In the genomic region with DNA sequence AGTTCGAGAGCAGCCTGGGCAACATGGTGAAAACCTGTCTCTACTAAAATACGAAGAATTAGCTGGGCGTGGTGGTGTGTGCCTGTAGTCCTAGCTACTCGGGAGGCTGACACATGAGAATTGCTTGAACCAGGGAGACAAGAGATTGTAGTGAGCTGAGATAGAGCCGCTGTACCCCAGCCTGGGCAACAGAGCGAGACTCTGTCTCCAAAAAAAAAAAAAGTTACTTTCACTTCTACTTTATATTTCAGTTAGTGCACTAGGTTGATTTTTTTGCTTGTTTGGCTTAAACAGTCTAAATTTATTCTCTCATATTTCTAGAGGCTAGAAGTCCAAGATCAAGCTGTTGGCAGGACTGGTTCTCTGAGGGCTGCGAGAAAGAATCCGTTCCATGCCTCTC, we compare ENCODE assay signal across 18 cellular contexts. TPM values are rescaled to one million over a fixed set of nuclear protein-coding genes. Genes with fewer than 3 reads are reported as not detected.
DNase-seq lines count a peak whose midpoint lies in the region; ATAC-seq and TF ChIP-seq lines count a peak whose summit lies in the region.
"Had no signal": no experiment of that assay in that cellular context is flagged by ENCODE, and none has a peak within 500 bp of the region (broad histone marks: within the 10 kb centered on the region; RNA-seq: fewer than 3 reads in every experiment).

No MANE protein-coding gene starts in this region.

- no peaks in the 10 kb centered on the region for H3K4me1 ChIP-seq in CD4-positive, CD25-positive, alpha-beta regulatory T cell (ENCODE audit: control insufficient read depth, insufficient read depth, low read length, poor library complexity, severe bottlenecking)
- H3K4me1 ChIP-seq in ascending aorta (no peaks in the 10 kb centered on the region), heart left ventricle (peaks cover 0 to 12% (median 0%) of the 10 kb centered on the region in 12 donors)

- no peaks in the 10 kb centered on the region for H3K9me3 ChIP-seq in CD4-positive, CD25-positive, alpha-beta regulatory T cell (ENCODE audit: control insufficient read depth in 2 of 2, low read length in 2 of 2)
- no peaks in the 10 kb centered on the region for H3K9me3 ChIP-seq in ascending aorta
- no peaks in the 10 kb centered on the region for H3K9me3 ChIP-seq in heart left ventricle

- no peaks in the 10 kb centered on the region for H3K36me3 ChIP-seq in CD4-positive, CD25-positive, alpha-beta regulatory T cell (ENCODE audit: control insufficient read depth, insufficient read depth, low read length)
- H3K36me3 ChIP-seq in ascending aorta (peaks cover 16 to 18% of the 10 kb centered on the region in 2 donors), heart left ventricle (peaks cover 0 to 20% (median 9%) of the 10 kb centered on the region in 9 donors)

- H3K36me3 Mint-ChIP-seq in CD4-positive, CD25-positive, alpha-beta regulatory T cell = peaks cover 7% of the 10 kb centered on the region
- no peaks in the 10 kb centered on the region for H3K36me3 Mint-ChIP-seq in IgD-negative memory B cell
- peaks cover 10 to 21% of the 10 kb centered on the region in 2 donors for H3K36me3 Mint-ChIP-seq in stimulated activated naive B cell treated with anti-CD40 and anti-IgM and Interleukin-4, amounts not matched to agents 10 μg/mL and 1 μg/mL and 100 μg/mL, for 72 hours

- H3K27me3 Mint-ChIP-seq in CD4-positive, CD25-positive, alpha-beta regulatory T cell = no peaks in the 10 kb centered on the region
- H3K27me3 Mint-ChIP-seq in IgD-negative memory B cell = no peaks in the 10 kb centered on the region
- H3K27me3 Mint-ChIP-seq in stimulated activated naive B cell treated with anti-CD40 and anti-IgM and Interleukin-4, amounts not matched to agents 10 μg/mL and 1 μg/mL and 100 μg/mL, for 72 hours = no peaks in the 10 kb centered on the region

- no peak for TF ChIP-seq CTCF in ascending aorta (IDR thresholded peaks at IDR 0.05)
- TF ChIP-seq CTCF in heart left ventricle (IDR thresholded peaks at IDR 0.05) = no peak

- H3K9me3 Mint-ChIP-seq in CD4-positive, CD25-positive, alpha-beta regulatory T cell = no peaks in the 10 kb centered on the region
- no peaks in the 10 kb centered on the region for H3K9me3 Mint-ChIP-seq in IgD-negative memory B cell
- H3K9me3 Mint-ChIP-seq in stimulated activated naive B cell treated with anti-CD40 and anti-IgM and Interleukin-4, amounts not matched to agents 10 μg/mL and 1 μg/mL and 100 μg/mL, for 72 hours = no peaks in the 10 kb centered on the region

- no peak for ATAC-seq in CD4-positive, CD25-positive, alpha-beta regulatory T cell (ENCODE audit: low read depth in 2 of 2)
- peak; percentile 72 to 77 for ATAC-seq in stimulated activated naive B cell treated with anti-CD40 and anti-IgM and Interleukin-4, amounts not matched to agents 10 μg/mL and 1 μg/mL and 100 μg/mL, for 72 hours (replicated peaks)
- no peak for ATAC-seq in GM18909 (IDR thresholded peaks at IDR 0.05; ENCODE audit: poor library complexity, unreplicated experiment)
- no peak for ATAC-seq in heart left ventricle
- ATAC-seq: Panc1, Right ventricle myocardium inferior had no signal

- WGBS in heart left ventricle, 4 donors = 94 to 96% (median 96%) methylated on average over 8 of the region's 8 CpGs

- TF ChIP-seq POLR2A in heart left ventricle (IDR thresholded peaks at IDR 0.05) = no peak

- H3K27ac Mint-ChIP-seq in CD4-positive, CD25-positive, alpha-beta regulatory T cell = peak overlapping the region in 2 of 3 donors; percentile 18 to 55
- H3K27ac Mint-ChIP-seq in IgD-negative memory B cell = peak overlapping the region; percentile 17 to 86 (median 25)
- H3K27ac Mint-ChIP-seq in stimulated activated naive B cell treated with anti-CD40 and anti-IgM and Interleukin-4, amounts not matched to agents 10 μg/mL and 1 μg/mL and 100 μg/mL, for 72 hours = peak overlapping the region; percentile 57

- intact Hi-C loops in ascending aorta (cut with DNase I) = no loop called here
- intact Hi-C loops in heart left ventricle (cut with DNase I) = loop anchor here in 2 of 10 donors (5.0 kb wide), 2 partner anchors 101 to 106 kb away; no protein-coding TSS in a partner anchor

- H3K27me3 ChIP-seq in CD4-positive, CD25-positive, alpha-beta regulatory T cell (ENCODE audit: control insufficient read depth, insufficient read depth, low read length) = no peaks in the 10 kb centered on the region
- H3K27me3 ChIP-seq in ascending aorta (no peaks in the 10 kb centered on the region), heart left ventricle (peaks cover 0 to 6% (median 0%) of the 10 kb centered on the region in 9 donors)

- no peak overlapping the region for H3K27ac ChIP-seq in CD4-positive, CD25-positive, alpha-beta regulatory T cell (ENCODE audit: insufficient read depth, low read length, poor library complexity, severe bottlenecking)
- H3K27ac ChIP-seq in ascending aorta (peak overlapping the region; percentile 14 to 15), heart left ventricle (no peak overlapping the region)
- H3K27ac ChIP-seq: SK-N-MC had no signal

- no peak overlapping the region for H3K4me3 Mint-ChIP-seq in CD4-positive, CD25-positive, alpha-beta regulatory T cell
- H3K4me3 Mint-ChIP-seq in IgD-negative memory B cell = peak overlapping the region; percentile 33 to 88 (median 73)
- peak overlapping the region in 1 of 2 donors; percentile 63 for H3K4me3 Mint-ChIP-seq in stimulated activated naive B cell treated with anti-CD40 and anti-IgM and Interleukin-4, amounts not matched to agents 10 μg/mL and 1 μg/mL and 100 μg/mL, for 72 hours

- no peak overlapping the region for H3K4me3 ChIP-seq in CD4-positive, CD25-positive, alpha-beta regulatory T cell (ENCODE audit: low read depth, low read length)
- H3K4me3 ChIP-seq in ascending aorta (no peak overlapping the region), heart left ventricle (no peak overlapping the region)
- H3K4me3 ChIP-seq: SK-N-MC had no signal

- H3K4me1 Mint-ChIP-seq in CD4-positive, CD25-positive, alpha-beta regulatory T cell = peaks cover 0 to 7% (median 2%) of the 10 kb centered on the region in 4 donors
- H3K4me1 Mint-ChIP-seq in IgD-negative memory B cell = peaks cover 24 to 27% (median 26%) of the 10 kb centered on the region in 3 donors
- peaks cover 31 to 64% of the 10 kb centered on the region in 2 donors for H3K4me1 Mint-ChIP-seq in stimulated activated naive B cell treated with anti-CD40 and anti-IgM and Interleukin-4, amounts not matched to agents 10 μg/mL and 1 μg/mL and 100 μg/mL, for 72 hours

- no peak for DNase-seq in CD4-positive, CD25-positive, alpha-beta regulatory T cell
- DNase-seq in ascending aorta (ENCODE audit: low spot score in 2 of 2) = no peak
- no peak for DNase-seq in stimulated activated naive B cell treated with anti-CD40 and anti-IgM and Interleukin-4, amounts not matched to agents 10 μg/mL and 1 μg/mL and 100 μg/mL, for 72 hours
- DNase-seq in heart left ventricle = no peak
- no peak for DNase-seq in HUDEP-2 (lab: John Stamatoyannopoulos, UW; ENCODE audit: unreplicated experiment in 76 of 76)
- DNase-seq: ACHN, DMS153, HCEC 1CT, KBM-7, NCI-H187 treated with DMSO at 0.1 percent for 48 hours, NCI-H446, NCI-H748 treated with DMSO at 0.1 percent for 48 hours had no signal

RNA-seq across cellular contexts. Expression of a gene that starts 13.4 kb away (rescaled TPM):
- 4.7 TPM for total RNA-seq in CD4-positive, CD25-positive, alpha-beta regulatory T cell
- 1 to 10 TPM; 1.9 to 4.0 (median 2.8) TPM for polyA plus RNA-seq in CD4-positive, CD25-positive, alpha-beta regulatory T cell
- polyA plus RNA-seq in IgD-negative memory B cell (15.1 TPM), heart left ventricle (1 to 10 TPM; 4.4 to 8.1 TPM)
- total RNA-seq in ascending aorta (13.7 TPM), heart left ventricle (10 to 100 TPM in 2 of 9 donors, 1 to 10 TPM in 7; 3.3 to 17.0 (median 6.8) TPM)

RNA-seq across cellular contexts. Expression of a gene that starts 19.5 kb away (rescaled TPM):
- 0.72 TPM for total RNA-seq in CD4-positive, CD25-positive, alpha-beta regulatory T cell
- 1 to 10 TPM in 1 of 4 donors, under 1 TPM in 3; 0.26 to 1.1 (median 0.51) TPM for polyA plus RNA-seq in CD4-positive, CD25-positive, alpha-beta regulatory T cell
- 33.5 TPM for polyA plus RNA-seq in IgD-negative memory B cell
- total RNA-seq in ascending aorta = not detected
- total RNA-seq in heart left ventricle = 1 to 10 TPM in 1 of 9 donors, under 1 TPM in 3, not detected in 5; 0.07 to 1.4 (median 0.11) TPM
- under 1 TPM in 1 of 2 donors, not detected in 1; 0.04 TPM for polyA plus RNA-seq in heart left ventricle
- total RNA-seq: MCF 10A had no signal

RNA-seq across cellular contexts. Expression of a gene that starts 36.7 kb away (rescaled TPM):
- total RNA-seq in CD4-positive, CD25-positive, alpha-beta regulatory T cell = 1.8 TPM
- polyA plus RNA-seq in CD4-positive, CD25-positive, alpha-beta regulatory T cell = 1 to 10 TPM in 3 of 4 donors, under 1 TPM in 1; 0.99 to 1.4 (median 1.1) TPM
- 0.46 TPM for polyA plus RNA-seq in IgD-negative memory B cell
- 40.2 TPM for total RNA-seq in ascending aorta
- total RNA-seq in heart left ventricle = 10 to 100 TPM in 3 of 9 donors, 1 to 10 TPM in 6; 6.4 to 14.8 (median 7.9) TPM
- 1 to 10 TPM; 5.9 to 6.7 TPM for polyA plus RNA-seq in heart left ventricle

Comparison
In these comparisons a context has a peak if more than half of its experiments do, and no peak if none do; other contexts are left out.
1. ATAC-seq: peak in stimulated activated naive B cell treated with anti-CD40 and anti-IgM and Interleukin-4, amounts not matched to agents 10 μg/mL and 1 μg/mL and 100 μg/mL, for 72 hours (2 of 2); none in CD4-positive, CD25-positive, alpha-beta regulatory T cell (0 of 2), GM18909 (single experiment) and heart left ventricle (0 of 4).
2. H3K27ac ChIP-seq: peak in ascending aorta (2 of 2); none in CD4-positive, CD25-positive, alpha-beta regulatory T cell (single experiment) and heart left ventricle (0 of 12).
3. H3K4me3 Mint-ChIP-seq: peak in IgD-negative memory B cell (4 of 4); none in CD4-positive, CD25-positive, alpha-beta regulatory T cell (0 of 4).
4. Peak in every context shown above with its lines, with median percentiles within 50 percentile points of each other: H3K27ac Mint-ChIP-seq.